In the genomic region with DNA sequence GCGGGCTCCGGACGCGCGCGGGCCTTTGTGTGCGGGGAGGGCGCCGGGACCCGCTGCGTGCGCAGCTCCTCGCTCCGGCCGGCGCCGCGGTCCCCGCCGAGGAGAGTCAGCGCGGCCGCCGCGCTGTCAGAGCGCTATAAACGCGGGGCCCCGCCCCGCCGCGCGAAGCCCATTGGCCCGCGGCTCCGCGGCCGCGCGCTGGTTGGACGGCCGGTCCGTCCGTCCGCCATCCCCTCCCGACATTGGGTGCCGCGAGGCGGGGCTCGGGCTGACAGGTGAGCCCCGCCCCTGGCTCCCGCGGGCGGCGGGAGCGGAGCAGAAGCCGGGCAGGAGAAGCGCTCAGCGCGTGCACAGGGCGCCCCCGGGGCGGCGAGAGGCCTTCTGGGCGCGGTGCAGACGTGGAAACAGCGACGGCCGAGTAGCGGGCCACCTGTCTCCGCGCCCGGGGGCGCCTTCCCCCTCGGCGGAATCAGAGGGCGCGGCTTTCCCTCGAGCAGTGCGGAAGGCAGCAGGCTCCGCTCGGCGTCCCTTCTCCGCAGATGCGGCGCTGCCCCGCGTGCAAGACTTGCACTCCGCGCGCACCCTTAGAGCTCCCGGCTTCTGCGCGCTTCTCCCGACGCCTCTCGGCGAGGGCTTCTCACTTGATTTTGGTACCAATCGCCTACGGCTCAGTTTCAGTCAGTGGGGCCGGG, we compare ENCODE assay signal across 8 cellular contexts. TPM values are rescaled to one million over a fixed set of nuclear protein-coding genes. Genes with fewer than 3 reads are reported as not detected.
DNase-seq lines count a peak whose midpoint lies in the region; ATAC-seq and TF ChIP-seq lines count a peak whose summit lies in the region.

A gene with protein sequence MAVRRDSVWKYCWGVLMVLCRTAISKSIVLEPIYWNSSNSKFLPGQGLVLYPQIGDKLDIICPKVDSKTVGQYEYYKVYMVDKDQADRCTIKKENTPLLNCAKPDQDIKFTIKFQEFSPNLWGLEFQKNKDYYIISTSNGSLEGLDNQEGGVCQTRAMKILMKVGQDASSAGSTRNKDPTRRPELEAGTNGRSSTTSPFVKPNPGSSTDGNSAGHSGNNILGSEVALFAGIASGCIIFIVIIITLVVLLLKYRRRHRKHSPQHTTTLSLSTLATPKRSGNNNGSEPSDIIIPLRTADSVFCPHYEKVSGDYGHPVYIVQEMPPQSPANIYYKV (minus strand): TSS at position 111 of the 692 bp plus-strand sequence. CDS start 698 bp downstream, outside the sequence.

- ATAC-seq in GM21737 (IDR thresholded peaks at IDR 0.05; ENCODE audit: unreplicated experiment): peak; percentile 96

- H3K27ac Mint-ChIP-seq in stimulated activated naive CD8-positive, alpha-beta T cell treated with anti-CD3 and anti-CD28 coated beads, Interleukin-15, Interleukin-2, amounts not matched to agents 100 ng/mL and 50 ng/mL, for 24 hours: peak within 1 kb of the TSS; percentile 85

- H3K36me3 ChIP-seq in neural cell (ENCODE audit: insufficient read depth, low read length): no peaks in the 10 kb centered on the region

- peak within 1 kb of the TSS; percentile 86 for H3K4me3 Mint-ChIP-seq in stimulated activated naive CD8-positive, alpha-beta T cell treated with anti-CD3 and anti-CD28 coated beads, Interleukin-15, Interleukin-2, amounts not matched to agents 100 ng/mL and 50 ng/mL, for 24 hours

- peaks cover 28% of the 10 kb centered on the region for H3K27me3 Mint-ChIP-seq in stimulated activated naive CD8-positive, alpha-beta T cell treated with anti-CD3 and anti-CD28 coated beads, Interleukin-15, Interleukin-2, amounts not matched to agents 100 ng/mL and 50 ng/mL, for 24 hours

- DNase-seq in EL (peak; percentile 93), KG1 (lab: John Stamatoyannopoulos, UW) (peak; percentile 88), SHP77 (lab: John Stamatoyannopoulos, UW) (peak; percentile 90 to 96), activated gamma-delta T cell (lab: John Stamatoyannopoulos, UW) (peak; percentile 74), fibroblast of the conjunctiva (ENCODE audit: low read depth) (peak; percentile 76)

- H3K9me3 Mint-ChIP-seq in stimulated activated naive CD8-positive, alpha-beta T cell treated with anti-CD3 and anti-CD28 coated beads, Interleukin-15, Interleukin-2, amounts not matched to agents 100 ng/mL and 50 ng/mL, for 24 hours: no peaks in the 10 kb centered on the region

- H3K9me3 ChIP-seq in neural cell (ENCODE audit: low read length): no peaks in the 10 kb centered on the region

- H3K9ac ChIP-seq in neural cell (ENCODE audit: low read length): peak within 1 kb of the TSS; percentile 86

- peak within 1 kb of the TSS; percentile 19 for H2AFZ ChIP-seq in neural cell (ENCODE audit: low read depth, low read length)

- H4K20me1 ChIP-seq in neural cell (ENCODE audit: insufficient read depth): peaks cover 10% of the 10 kb centered on the region

- peaks cover 4% of the 10 kb centered on the region for H3F3A ChIP-seq in neural cell (ENCODE audit: insufficient read depth, low read length, poor library complexity, severe bottlenecking)

- peak; percentile 63 for TF ChIP-seq RAD21 in neural cell (conservative IDR thresholded peaks at IDR 0.05)

- peak; percentile 55 for TF ChIP-seq CTCF in neural cell (IDR thresholded peaks at IDR 0.05; ENCODE audit: poor library complexity, severe bottlenecking)

- H3K9me2 ChIP-seq in neural cell (ENCODE audit: insufficient read depth, low read length): no peaks in the 10 kb centered on the region

- H3K36me3 Mint-ChIP-seq in stimulated activated naive CD8-positive, alpha-beta T cell treated with anti-CD3 and anti-CD28 coated beads, Interleukin-15, Interleukin-2, amounts not matched to agents 100 ng/mL and 50 ng/mL, for 24 hours (ENCODE audit: low read depth): peaks cover 2% of the 10 kb centered on the region

- peak within 1 kb of the TSS; percentile 81 for H3K4me2 ChIP-seq in neural cell (ENCODE audit: low read length)

- H3K27ac ChIP-seq in neural cell (ENCODE audit: low read length): peak within 1 kb of the TSS; percentile 82

- peaks cover 22% of the 10 kb centered on the region for H3K4me1 Mint-ChIP-seq in stimulated activated naive CD8-positive, alpha-beta T cell treated with anti-CD3 and anti-CD28 coated beads, Interleukin-15, Interleukin-2, amounts not matched to agents 100 ng/mL and 50 ng/mL, for 24 hours (ENCODE audit: low read depth)

- peak; percentile 59 for TF ChIP-seq EP300 in neural cell (conservative IDR thresholded peaks at IDR 0.05; ENCODE audit: poor library complexity, severe bottlenecking)

- peak within 1 kb of the TSS; percentile 83 for H3K4me3 ChIP-seq in neural cell (ENCODE audit: low read length)

- no peaks in the 10 kb centered on the region for H3K27me3 ChIP-seq in neural cell (ENCODE audit: insufficient read depth, low read depth, low read length)

- H3K79me2 ChIP-seq in neural cell (replicated peaks; ENCODE audit: insufficient read depth, low read length): peaks cover 42% of the 10 kb centered on the region

TF ChIP-seq in neural cell, 6 proteins besides CTCF, POLR2A, EP300 and RAD21:
- TF ChIP-seq, protein P1, sequence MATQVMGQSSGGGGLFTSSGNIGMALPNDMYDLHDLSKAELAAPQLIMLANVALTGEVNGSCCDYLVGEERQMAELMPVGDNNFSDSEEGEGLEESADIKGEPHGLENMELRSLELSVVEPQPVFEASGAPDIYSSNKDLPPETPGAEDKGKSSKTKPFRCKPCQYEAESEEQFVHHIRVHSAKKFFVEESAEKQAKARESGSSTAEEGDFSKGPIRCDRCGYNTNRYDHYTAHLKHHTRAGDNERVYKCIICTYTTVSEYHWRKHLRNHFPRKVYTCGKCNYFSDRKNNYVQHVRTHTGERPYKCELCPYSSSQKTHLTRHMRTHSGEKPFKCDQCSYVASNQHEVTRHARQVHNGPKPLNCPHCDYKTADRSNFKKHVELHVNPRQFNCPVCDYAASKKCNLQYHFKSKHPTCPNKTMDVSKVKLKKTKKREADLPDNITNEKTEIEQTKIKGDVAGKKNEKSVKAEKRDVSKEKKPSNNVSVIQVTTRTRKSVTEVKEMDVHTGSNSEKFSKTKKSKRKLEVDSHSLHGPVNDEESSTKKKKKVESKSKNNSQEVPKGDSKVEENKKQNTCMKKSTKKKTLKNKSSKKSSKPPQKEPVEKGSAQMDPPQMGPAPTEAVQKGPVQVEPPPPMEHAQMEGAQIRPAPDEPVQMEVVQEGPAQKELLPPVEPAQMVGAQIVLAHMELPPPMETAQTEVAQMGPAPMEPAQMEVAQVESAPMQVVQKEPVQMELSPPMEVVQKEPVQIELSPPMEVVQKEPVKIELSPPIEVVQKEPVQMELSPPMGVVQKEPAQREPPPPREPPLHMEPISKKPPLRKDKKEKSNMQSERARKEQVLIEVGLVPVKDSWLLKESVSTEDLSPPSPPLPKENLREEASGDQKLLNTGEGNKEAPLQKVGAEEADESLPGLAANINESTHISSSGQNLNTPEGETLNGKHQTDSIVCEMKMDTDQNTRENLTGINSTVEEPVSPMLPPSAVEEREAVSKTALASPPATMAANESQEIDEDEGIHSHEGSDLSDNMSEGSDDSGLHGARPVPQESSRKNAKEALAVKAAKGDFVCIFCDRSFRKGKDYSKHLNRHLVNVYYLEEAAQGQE (IDR thresholded peaks at IDR 0.05; ENCODE audit: borderline replicate concordance): peak; percentile 30
- TF ChIP-seq POLR2AphosphoS5 (IDR thresholded peaks at IDR 0.05) (peak; percentile 91), TAF1 (IDR thresholded peaks at IDR 0.05; ENCODE audit: low read depth) (peak; percentile 78), SMC3 (conservative IDR thresholded peaks at IDR 0.05; ENCODE audit: poor library complexity) (peak; percentile 8), MXI1 (conservative IDR thresholded peaks at IDR 0.05; ENCODE audit: poor library complexity, severe bottlenecking) (no peak), EZH2 (IDR thresholded peaks at IDR 0.05; ENCODE audit: borderline replicate concordance, insufficient read depth, low read length, poor library complexity, severe bottlenecking) (no peak)
TF ChIP-seq in neural cell: peak in this region for 4.

RNA-seq across cellular contexts. Expression of the gene that starts here (rescaled TPM):
- polyA plus RNA-seq in neural cell: 52.0 and 53.1 TPM in 2 replicates
- 103 and 111 TPM in 2 replicates for polyA minus RNA-seq in neural cell

Comparison
In these comparisons a context has a peak if more than half of its experiments do, and no peak if none do; other contexts are left out.
1. Peak in every context shown above with its lines: DNase-seq, ATAC-seq, H3K4me3 ChIP-seq and H3K27ac ChIP-seq.